ENCODE assay signal across 10 cellular contexts in genomic region chr18:46169464-46169941, GRCh38.
DNase-seq lines count a peak whose midpoint lies in the region; ATAC-seq and TF ChIP-seq lines count a peak whose summit lies in the region.
"Had no signal": no experiment of that assay in that cellular context is flagged by ENCODE, and none has a peak within 500 bp of the region (broad histone marks: within the 10 kb centered on the region; RNA-seq: fewer than 3 reads in every experiment).

No MANE protein-coding gene starts in this region.

- H3K27ac ChIP-seq in mammary epithelial cell (ENCODE audit: insufficient read depth, low read depth, low read length) = peak overlapping the region; percentile 48
- H3K27ac ChIP-seq: cardiac muscle cell had no signal

- H3K27ac Mint-ChIP-seq in naive thymus-derived CD8-positive, alpha-beta T cell = peak overlapping the region in 7 of 10 donors; percentile 0 to 81 (median 55)
- H3K27ac Mint-ChIP-seq in type B pancreatic cell = no peak overlapping the region

- H2AFZ ChIP-seq in mammary epithelial cell (ENCODE audit: low read depth, low read length) = peak overlapping the region; percentile 79

- H3K27me3 ChIP-seq in mammary epithelial cell (ENCODE audit: insufficient read depth, low read length) = no peaks in the 10 kb centered on the region
- H3K27me3 ChIP-seq: cardiac muscle cell had no signal

- H4K20me1 ChIP-seq in mammary epithelial cell (ENCODE audit: insufficient read depth, low read length) = no peaks in the 10 kb centered on the region

- H3K4me3 Mint-ChIP-seq in naive thymus-derived CD8-positive, alpha-beta T cell = peak overlapping the region in 2 of 10 donors; percentile 1 to 12
- H3K4me3 Mint-ChIP-seq in type B pancreatic cell = no peak overlapping the region

- H3K4me1 Mint-ChIP-seq in naive thymus-derived CD8-positive, alpha-beta T cell = peaks cover 13 to 27% (median 25%) of the 10 kb centered on the region in 4 donors
- H3K4me1 Mint-ChIP-seq in type B pancreatic cell (ENCODE audit: unreplicated experiment) = no peaks in the 10 kb centered on the region

- dilution Hi-C loops in mammary epithelial cell (cut with HindIII; ENCODE audit: low sequenced_read_pairs) = loop anchor here (5.0 to 10.0 kb wide), 2 partner anchors 65 to 103 kb away; partner anchors contain the start of gene HAUS1

- WGBS in mammary epithelial cell (ENCODE audit: low coverage, missing lambda C conversion rate) = 29% methylated on average over 6 of the region's 6 CpGs

- H3K36me3 ChIP-seq in mammary epithelial cell (ENCODE audit: insufficient read depth, low read length) = no peaks in the 10 kb centered on the region
- H3K36me3 ChIP-seq: cardiac muscle cell had no signal

- BruUV-seq in mammary epithelial cell (replicated peaks; lab: Mats Ljungman, UMichigan) = no TSS peak

- H3K9me3 ChIP-seq in mammary epithelial cell (replicated peaks; ENCODE audit: insufficient read depth, low read length) = no peaks in the 10 kb centered on the region

- no peak for ATAC-seq in naive thymus-derived CD8-positive, alpha-beta T cell
- ATAC-seq in GM21367 (IDR thresholded peaks at IDR 0.05; ENCODE audit: unreplicated experiment) = no peak
- ATAC-seq in HG02870 (IDR thresholded peaks at IDR 0.05; ENCODE audit: unreplicated experiment) = no peak

- peaks cover 16% of the 10 kb centered on the region for H3K4me1 ChIP-seq in mammary epithelial cell (ENCODE audit: insufficient read depth, low read length)

- CTCF ChIA-PET in mammary epithelial cell (lab: Charles Lee; ENCODE audit: low non-redundant PET) = no interaction called here

- peak; percentile 49 for DNase-seq in ELF-1 (ENCODE audit: low read depth, low spot score)
- peak; percentile 44 for DNase-seq in MV-4-11 (lab: John Stamatoyannopoulos, UW)
- DNase-seq in mammary epithelial cell = peak; percentile 73
- no peak for DNase-seq in naive thymus-derived CD8-positive, alpha-beta T cell
- DNase-seq in type B pancreatic cell (ENCODE audit: extremely low spot score, unreplicated experiment) = no peak
- DNase-seq: activated CD4-positive, CD25-positive, alpha-beta regulatory T cell treated with anti-CD3 and anti-CD28 coated beads, Interleukin-2, amount 50 U/mL, for 72 hours; NCI-H526 treated with DMSO at 0.1 percent for 48 hours had no signal

- POLR2A ChIA-PET in naive thymus-derived CD8-positive, alpha-beta T cell (lab: Charles Lee) = interaction anchor here (0.8 kb wide), 1 partner anchor 18 kb away, joined by 3 read pairs; no protein-coding TSS in a partner anchor

- intact Hi-C loops in mammary epithelial cell (cut with micrococcal nuclease) = no loop called here

- no peaks in the 10 kb centered on the region for H3K36me3 Mint-ChIP-seq in naive thymus-derived CD8-positive, alpha-beta T cell
- no peaks in the 10 kb centered on the region for H3K36me3 Mint-ChIP-seq in type B pancreatic cell

- no peaks in the 10 kb centered on the region for H3K27me3 Mint-ChIP-seq in naive thymus-derived CD8-positive, alpha-beta T cell
- H3K27me3 Mint-ChIP-seq in type B pancreatic cell = no peaks in the 10 kb centered on the region

- H3K9me3 Mint-ChIP-seq in naive thymus-derived CD8-positive, alpha-beta T cell = no peaks in the 10 kb centered on the region
- H3K9me3 Mint-ChIP-seq in type B pancreatic cell = no peaks in the 10 kb centered on the region

- peaks cover 7% of the 10 kb centered on the region for H3K79me2 ChIP-seq in mammary epithelial cell (ENCODE audit: insufficient read depth, low read length)

- H3K4me2 ChIP-seq in mammary epithelial cell (ENCODE audit: insufficient read depth, low read depth, low read length) = peak overlapping the region; percentile 29

- no peak for TF ChIP-seq CTCF in mammary epithelial cell (conservative IDR thresholded peaks at IDR 0.05 in 1 of 2, IDR thresholded peaks at IDR 0.05 in 1 of 2; ENCODE audit: extremely low read depth in 1 of 2, insufficient read depth in 1 of 2, low read depth in 1 of 2, low read length in 2 of 2)
- no peak for TF ChIP-seq CTCF in type B pancreatic cell (conservative IDR thresholded peaks at IDR 0.05)

- in situ Hi-C loops in mammary epithelial cell (cut with MboI; ENCODE audit: low sequenced_read_pairs in 2 of 2) = no loop called here

- H3K4me3 ChIP-seq in mammary epithelial cell (replicated peaks in 1 of 3; ENCODE audit: insufficient read depth in 1 of 3, low read depth in 2 of 3, low read length in 3 of 3) = no peak overlapping the region
- H3K4me3 ChIP-seq: cardiac muscle cell had no signal

- no peak overlapping the region for H3K9ac ChIP-seq in mammary epithelial cell (ENCODE audit: insufficient read depth, low read length)

Comparison
In these comparisons a context has a peak if more than half of its experiments do, and no peak if none do; other contexts are left out.
1. DNase-seq: peak in ELF-1 (single experiment), MV-4-11 (single experiment) and mammary epithelial cell (single experiment); none in naive thymus-derived CD8-positive, alpha-beta T cell (0 of 10) and type B pancreatic cell (single experiment).